In genomic region chr17:31549525-31550388, GRCh38 we compare ENCODE assay signal across 8 cellular contexts.
A peak's percentile ranks its signal among the peaks of the same experiment; 100 is the strongest.
DNase-seq lines count a peak whose midpoint lies in the region; ATAC-seq, FAIRE-seq and TF ChIP-seq lines count a peak whose summit lies in the region.

No MANE protein-coding gene starts in this region.

- no peaks in the 10 kb centered on the region for H3K79me2 ChIP-seq in astrocyte (ENCODE audit: insufficient read depth, low read length)

- H3K9ac ChIP-seq in astrocyte (ENCODE audit: low read length): peak overlapping the region; percentile 86

- no peak for FAIRE-seq in astrocyte (lab: Jason Lieb, UNC)

- H3K27ac Mint-ChIP-seq in astrocyte (ENCODE audit: unreplicated experiment): peak overlapping the region; percentile 76

- H3K36me3 ChIP-seq in astrocyte (ENCODE audit: insufficient read depth, low read length) (no peaks in the 10 kb centered on the region), aorta (ENCODE audit: control insufficient read depth in 1 of 2, insufficient read depth in 2 of 2, low read length in 1 of 2) (no peaks in the 10 kb centered on the region)

- H3K9me3 ChIP-seq in astrocyte (ENCODE audit: insufficient read depth, low read depth, low read length) (no peaks in the 10 kb centered on the region), aorta (ENCODE audit: control insufficient read depth, low read length) (no peaks in the 10 kb centered on the region)

- DNase-seq in NCI-H1694 treated with DMSO at 0.1 percent for 48 hours (lab: John Stamatoyannopoulos, UW) (peak; percentile 89), T-helper 22 cell (ENCODE audit: low read depth) (peak; percentile 66), astrocyte (ENCODE audit: low read depth) (peak; percentile 77), hepatic stellate cell (ENCODE audit: low spot score) (peak; percentile 90), renal cortical epithelial cell (ENCODE audit: low read depth) (peak; percentile 69), aorta (peak; percentile 95 to 98)

- H3K4me2 ChIP-seq in astrocyte (ENCODE audit: low read length): peak overlapping the region; percentile 100

- ATAC-seq in GM18498 (IDR thresholded peaks at IDR 0.05; ENCODE audit: unreplicated experiment): peak; percentile 77
- peak; percentile 71 for ATAC-seq in HG02870 (IDR thresholded peaks at IDR 0.05; ENCODE audit: unreplicated experiment)
- ATAC-seq in aorta (ENCODE audit: low FRiP score): peak; percentile 96

- peaks cover 2% of the 10 kb centered on the region for H3K4me1 Mint-ChIP-seq in astrocyte (ENCODE audit: low read depth, unreplicated experiment)

- H3K4me1 ChIP-seq in astrocyte (ENCODE audit: insufficient read depth, low read length): peaks cover 6% of the 10 kb centered on the region
- no peaks in the 10 kb centered on the region for H3K4me1 ChIP-seq in aorta (ENCODE audit: control insufficient read depth in 1 of 2, insufficient read depth in 2 of 2, low read length in 2 of 2)

- no peaks in the 10 kb centered on the region for H3K9me3 Mint-ChIP-seq in astrocyte (ENCODE audit: unreplicated experiment)

- H3K4me3 Mint-ChIP-seq in astrocyte (ENCODE audit: unreplicated experiment): peak overlapping the region; percentile 92

- TF ChIP-seq CTCF in astrocyte (IDR thresholded peaks at IDR 0.05; ENCODE audit: insufficient read depth, low read depth, low read length): no peak

- H3K36me3 Mint-ChIP-seq in astrocyte (ENCODE audit: low read depth, unreplicated experiment): no peaks in the 10 kb centered on the region

- intact Hi-C loops in aorta (cut with DNase I): loop anchor here in 1 of 2 donors (10.0 kb wide), 1 partner anchor 355 kb away; the partner anchor contains the start of gene UTP6

- H3K27ac ChIP-seq in astrocyte (ENCODE audit: low read depth, low read length) (peak overlapping the region; percentile 51), aorta (ENCODE audit: low read depth in 1 of 2, low read length in 2 of 2) (peak overlapping the region in 1 of 2 donors; percentile 61)

- no peaks in the 10 kb centered on the region for H3K27me3 ChIP-seq in astrocyte (ENCODE audit: insufficient read depth, low read length)
- no peaks in the 10 kb centered on the region for H3K27me3 ChIP-seq in aorta (ENCODE audit: control insufficient read depth in 1 of 2, insufficient read depth in 2 of 2, low read length in 1 of 2)

- H3K27me3 Mint-ChIP-seq in astrocyte (ENCODE audit: low read depth, unreplicated experiment): peaks cover 13% of the 10 kb centered on the region

- peak overlapping the region; percentile 98 for H2AFZ ChIP-seq in astrocyte (ENCODE audit: low read depth, low read length)

- no peaks in the 10 kb centered on the region for H4K20me1 ChIP-seq in astrocyte (ENCODE audit: insufficient read depth, low read length)

- 0 to 1% methylated on average over 62 to 105 of the region's 105 CpGs for WGBS in aorta, 2 donors

- peak overlapping the region; percentile 87 for H3K4me3 ChIP-seq in astrocyte (ENCODE audit: insufficient read depth, low read depth, low read length)
- peak overlapping the region; percentile 52 to 72 for H3K4me3 ChIP-seq in aorta (ENCODE audit: low read length in 2 of 2)
